1 cellular context compared by ENCODE assay signal in the genomic region with DNA sequence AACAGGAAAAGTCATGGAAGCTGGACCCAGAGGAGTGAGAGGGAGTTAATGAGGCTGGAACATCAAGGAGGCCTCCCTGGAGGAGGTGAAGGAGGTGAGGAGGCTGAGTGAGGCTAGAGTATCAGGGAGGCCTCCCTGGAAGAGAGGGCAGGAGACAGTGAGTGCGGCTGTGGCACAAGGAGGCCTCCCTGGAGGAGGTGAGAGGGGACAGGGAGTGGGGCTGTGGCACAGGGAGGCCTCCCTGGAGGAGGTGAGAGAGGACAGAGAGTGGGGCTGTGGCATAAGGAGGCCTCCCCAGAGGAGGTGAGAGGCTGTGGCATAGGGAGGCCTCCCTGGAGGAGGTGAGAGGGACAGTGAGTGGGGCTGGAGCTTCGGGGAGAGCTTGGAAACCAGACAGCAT.
TF ChIP-seq lines count a peak whose summit lies in the region.

No MANE protein-coding gene starts in this region.

TF ChIP-seq in HEK293, 187 proteins besides CTCF, POLR2A, EP300 and RAD21 (continued from another document):
- TF ChIP-seq ZNF621 (tag by site-specific recombination; IDR thresholded peaks at IDR 0.05), result 0 out of 2 replicates have a peak, but pooled peaks have one; percentile 78
- TF ChIP-seq GLIS2 (tag by site-specific recombination; IDR thresholded peaks at IDR 0.05), result peak; percentile 63
- TF ChIP-seq, protein P1, sequence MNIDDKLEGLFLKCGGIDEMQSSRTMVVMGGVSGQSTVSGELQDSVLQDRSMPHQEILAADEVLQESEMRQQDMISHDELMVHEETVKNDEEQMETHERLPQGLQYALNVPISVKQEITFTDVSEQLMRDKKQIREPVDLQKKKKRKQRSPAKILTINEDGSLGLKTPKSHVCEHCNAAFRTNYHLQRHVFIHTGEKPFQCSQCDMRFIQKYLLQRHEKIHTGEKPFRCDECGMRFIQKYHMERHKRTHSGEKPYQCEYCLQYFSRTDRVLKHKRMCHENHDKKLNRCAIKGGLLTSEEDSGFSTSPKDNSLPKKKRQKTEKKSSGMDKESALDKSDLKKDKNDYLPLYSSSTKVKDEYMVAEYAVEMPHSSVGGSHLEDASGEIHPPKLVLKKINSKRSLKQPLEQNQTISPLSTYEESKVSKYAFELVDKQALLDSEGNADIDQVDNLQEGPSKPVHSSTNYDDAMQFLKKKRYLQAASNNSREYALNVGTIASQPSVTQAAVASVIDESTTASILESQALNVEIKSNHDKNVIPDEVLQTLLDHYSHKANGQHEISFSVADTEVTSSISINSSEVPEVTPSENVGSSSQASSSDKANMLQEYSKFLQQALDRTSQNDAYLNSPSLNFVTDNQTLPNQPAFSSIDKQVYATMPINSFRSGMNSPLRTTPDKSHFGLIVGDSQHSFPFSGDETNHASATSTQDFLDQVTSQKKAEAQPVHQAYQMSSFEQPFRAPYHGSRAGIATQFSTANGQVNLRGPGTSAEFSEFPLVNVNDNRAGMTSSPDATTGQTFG (tag by site-specific recombination; IDR thresholded peaks at IDR 0.05; ENCODE audit: borderline replicate concordance), result peak; percentile 52; the same call in 1 of the 2 replicates
- TF ChIP-seq ZNF112 (tag by site-specific recombination; IDR thresholded peaks at IDR 0.05), result no peak
- TF ChIP-seq GLIS1 (tag by site-specific recombination; IDR thresholded peaks at IDR 0.05), result peak; percentile 95
- TF ChIP-seq, protein P2, sequence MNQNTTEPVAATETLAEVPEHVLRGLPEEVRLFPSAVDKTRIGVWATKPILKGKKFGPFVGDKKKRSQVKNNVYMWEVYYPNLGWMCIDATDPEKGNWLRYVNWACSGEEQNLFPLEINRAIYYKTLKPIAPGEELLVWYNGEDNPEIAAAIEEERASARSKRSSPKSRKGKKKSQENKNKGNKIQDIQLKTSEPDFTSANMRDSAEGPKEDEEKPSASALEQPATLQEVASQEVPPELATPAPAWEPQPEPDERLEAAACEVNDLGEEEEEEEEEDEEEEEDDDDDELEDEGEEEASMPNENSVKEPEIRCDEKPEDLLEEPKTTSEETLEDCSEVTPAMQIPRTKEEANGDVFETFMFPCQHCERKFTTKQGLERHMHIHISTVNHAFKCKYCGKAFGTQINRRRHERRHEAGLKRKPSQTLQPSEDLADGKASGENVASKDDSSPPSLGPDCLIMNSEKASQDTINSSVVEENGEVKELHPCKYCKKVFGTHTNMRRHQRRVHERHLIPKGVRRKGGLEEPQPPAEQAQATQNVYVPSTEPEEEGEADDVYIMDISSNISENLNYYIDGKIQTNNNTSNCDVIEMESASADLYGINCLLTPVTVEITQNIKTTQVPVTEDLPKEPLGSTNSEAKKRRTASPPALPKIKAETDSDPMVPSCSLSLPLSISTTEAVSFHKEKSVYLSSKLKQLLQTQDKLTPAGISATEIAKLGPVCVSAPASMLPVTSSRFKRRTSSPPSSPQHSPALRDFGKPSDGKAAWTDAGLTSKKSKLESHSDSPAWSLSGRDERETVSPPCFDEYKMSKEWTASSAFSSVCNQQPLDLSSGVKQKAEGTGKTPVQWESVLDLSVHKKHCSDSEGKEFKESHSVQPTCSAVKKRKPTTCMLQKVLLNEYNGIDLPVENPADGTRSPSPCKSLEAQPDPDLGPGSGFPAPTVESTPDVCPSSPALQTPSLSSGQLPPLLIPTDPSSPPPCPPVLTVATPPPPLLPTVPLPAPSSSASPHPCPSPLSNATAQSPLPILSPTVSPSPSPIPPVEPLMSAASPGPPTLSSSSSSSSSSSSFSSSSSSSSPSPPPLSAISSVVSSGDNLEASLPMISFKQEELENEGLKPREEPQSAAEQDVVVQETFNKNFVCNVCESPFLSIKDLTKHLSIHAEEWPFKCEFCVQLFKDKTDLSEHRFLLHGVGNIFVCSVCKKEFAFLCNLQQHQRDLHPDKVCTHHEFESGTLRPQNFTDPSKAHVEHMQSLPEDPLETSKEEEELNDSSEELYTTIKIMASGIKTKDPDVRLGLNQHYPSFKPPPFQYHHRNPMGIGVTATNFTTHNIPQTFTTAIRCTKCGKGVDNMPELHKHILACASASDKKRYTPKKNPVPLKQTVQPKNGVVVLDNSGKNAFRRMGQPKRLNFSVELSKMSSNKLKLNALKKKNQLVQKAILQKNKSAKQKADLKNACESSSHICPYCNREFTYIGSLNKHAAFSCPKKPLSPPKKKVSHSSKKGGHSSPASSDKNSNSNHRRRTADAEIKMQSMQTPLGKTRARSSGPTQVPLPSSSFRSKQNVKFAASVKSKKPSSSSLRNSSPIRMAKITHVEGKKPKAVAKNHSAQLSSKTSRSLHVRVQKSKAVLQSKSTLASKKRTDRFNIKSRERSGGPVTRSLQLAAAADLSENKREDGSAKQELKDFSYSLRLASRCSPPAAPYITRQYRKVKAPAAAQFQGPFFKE (tag by site-specific recombination; IDR thresholded peaks at IDR 0.05; ENCODE audit: borderline replicate concordance), result 0 out of 2 replicates have a peak, but pooled peaks have one; percentile 40
- peak; percentile 23; the same call in 1 of the 2 replicates for TF ChIP-seq WT1 (tag by site-specific recombination; IDR thresholded peaks at IDR 0.05)
- TF ChIP-seq PRDM1 (tag by site-specific recombination; IDR thresholded peaks at IDR 0.05), result peak; percentile 39; the same call in 1 of the 2 replicates
- TF ChIP-seq, protein P3, sequence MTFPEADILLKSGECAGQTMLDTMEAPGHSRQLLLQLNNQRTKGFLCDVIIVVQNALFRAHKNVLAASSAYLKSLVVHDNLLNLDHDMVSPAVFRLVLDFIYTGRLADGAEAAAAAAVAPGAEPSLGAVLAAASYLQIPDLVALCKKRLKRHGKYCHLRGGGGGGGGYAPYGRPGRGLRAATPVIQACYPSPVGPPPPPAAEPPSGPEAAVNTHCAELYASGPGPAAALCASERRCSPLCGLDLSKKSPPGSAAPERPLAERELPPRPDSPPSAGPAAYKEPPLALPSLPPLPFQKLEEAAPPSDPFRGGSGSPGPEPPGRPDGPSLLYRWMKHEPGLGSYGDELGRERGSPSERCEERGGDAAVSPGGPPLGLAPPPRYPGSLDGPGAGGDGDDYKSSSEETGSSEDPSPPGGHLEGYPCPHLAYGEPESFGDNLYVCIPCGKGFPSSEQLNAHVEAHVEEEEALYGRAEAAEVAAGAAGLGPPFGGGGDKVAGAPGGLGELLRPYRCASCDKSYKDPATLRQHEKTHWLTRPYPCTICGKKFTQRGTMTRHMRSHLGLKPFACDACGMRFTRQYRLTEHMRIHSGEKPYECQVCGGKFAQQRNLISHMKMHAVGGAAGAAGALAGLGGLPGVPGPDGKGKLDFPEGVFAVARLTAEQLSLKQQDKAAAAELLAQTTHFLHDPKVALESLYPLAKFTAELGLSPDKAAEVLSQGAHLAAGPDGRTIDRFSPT (tag by site-specific recombination; IDR thresholded peaks at IDR 0.05), result no peak
- TF ChIP-seq SP3 (tag by site-specific recombination; IDR thresholded peaks at IDR 0.05), result no peak
